1 cellular context compared by ENCODE assay signal in the genomic region with DNA sequence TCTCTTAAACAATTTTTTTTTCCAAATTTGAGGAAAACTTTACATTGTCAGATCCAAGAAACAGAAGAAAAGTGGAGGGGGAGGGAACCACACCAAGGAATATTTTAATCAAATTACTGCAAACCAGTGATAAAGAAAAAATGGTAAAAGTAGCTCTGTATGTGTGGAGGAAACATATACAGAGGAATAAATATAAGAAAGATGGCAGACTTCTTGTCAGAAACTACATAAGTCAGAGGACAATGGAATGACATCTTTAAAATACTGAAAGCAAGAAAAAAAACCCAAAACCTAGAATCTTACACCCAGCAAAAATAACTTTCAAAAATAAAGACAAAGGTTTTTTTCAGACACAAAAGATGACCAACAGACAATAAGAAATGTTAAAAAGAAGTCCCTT.
A peak's percentile ranks its signal among the peaks of the same experiment; 100 is the strongest.
TF ChIP-seq lines count a peak whose summit lies in the region.

No MANE protein-coding gene starts in this region.

TF ChIP-seq in HEK293, 187 proteins besides CTCF, POLR2A, EP300 and RAD21:
- TF ChIP-seq, protein P1, sequence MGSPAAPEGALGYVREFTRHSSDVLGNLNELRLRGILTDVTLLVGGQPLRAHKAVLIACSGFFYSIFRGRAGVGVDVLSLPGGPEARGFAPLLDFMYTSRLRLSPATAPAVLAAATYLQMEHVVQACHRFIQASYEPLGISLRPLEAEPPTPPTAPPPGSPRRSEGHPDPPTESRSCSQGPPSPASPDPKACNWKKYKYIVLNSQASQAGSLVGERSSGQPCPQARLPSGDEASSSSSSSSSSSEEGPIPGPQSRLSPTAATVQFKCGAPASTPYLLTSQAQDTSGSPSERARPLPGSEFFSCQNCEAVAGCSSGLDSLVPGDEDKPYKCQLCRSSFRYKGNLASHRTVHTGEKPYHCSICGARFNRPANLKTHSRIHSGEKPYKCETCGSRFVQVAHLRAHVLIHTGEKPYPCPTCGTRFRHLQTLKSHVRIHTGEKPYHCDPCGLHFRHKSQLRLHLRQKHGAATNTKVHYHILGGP (tag by site-specific recombination; IDR thresholded peaks at IDR 0.05): no peak
- TF ChIP-seq ZBTB20 (tag by site-specific recombination; IDR thresholded peaks at IDR 0.05) (no peak), ZNF549 (tag by site-specific recombination; IDR thresholded peaks at IDR 0.05) (peak; percentile 25; the same call in 1 of the 2 replicates), ZNF146 (tag by site-specific recombination; IDR thresholded peaks at IDR 0.05) (no peak), ZNF654 (tag by site-specific recombination; IDR thresholded peaks at IDR 0.05; ENCODE audit: low read depth) (no peak), ZNF660 (tag by site-specific recombination; IDR thresholded peaks at IDR 0.05) (no peak), ZNF138 (tag by site-specific recombination; IDR thresholded peaks at IDR 0.05; ENCODE audit: borderline replicate concordance) (no peak), ZNF529 (tag by site-specific recombination; IDR thresholded peaks at IDR 0.05; ENCODE audit: insufficient replicate concordance) (peak; percentile 8), ZNF510 (tag by site-specific recombination; IDR thresholded peaks at IDR 0.05; ENCODE audit: insufficient replicate concordance) (peak; percentile 5)
